ENCODE assay signal across 27 cellular contexts in genomic region chr7:30403477-30403876, GRCh38.
DNase-seq lines count a peak whose midpoint lies in the region; ATAC-seq, FAIRE-seq and TF ChIP-seq lines count a peak whose summit lies in the region.
"Had no signal": no experiment of that assay in that cellular context is flagged by ENCODE, and none has a peak within 500 bp of the region (broad histone marks: within the 10 kb centered on the region; RNA-seq: fewer than 3 reads in every experiment).

No MANE protein-coding gene starts in this region.

- FAIRE-seq in K562 (lab: Jason Lieb, UNC): peak; percentile 75
- no peak for FAIRE-seq in GM12892 (lab: Jason Lieb, UNC)

- H4K20me1 ChIP-seq in K562 (replicated peaks; ENCODE audit: control insufficient read depth, insufficient read depth, low read length): no peaks in the 10 kb centered on the region

- H3K36me3 ChIP-seq in K562 (ENCODE audit: control insufficient read depth, insufficient read depth, low read length) (no peaks in the 10 kb centered on the region), thyroid gland (no peaks in the 10 kb centered on the region)
- H3K36me3 ChIP-seq: adrenal gland, right atrium auricular region had no signal

- CTCF ChIA-PET in K562 (lab: Yijun Ruan, JAX; ENCODE audit: low intra/inter-chr PET ratio): no interaction called here

- H3K27me3 ChIP-seq in K562 (ENCODE audit: control insufficient read depth in 2 of 2, insufficient read depth in 2 of 2, low read length in 2 of 2): no peaks in the 10 kb centered on the region
- no peaks in the 10 kb centered on the region for H3K27me3 ChIP-seq in foreskin keratinocyte
- H3K27me3 ChIP-seq in thyroid gland: no peaks in the 10 kb centered on the region
- H3K27me3 ChIP-seq: adrenal gland, body of pancreas, right atrium auricular region, SJCRH30 had no signal

- H3K4me3 ChIP-seq in K562: no peak overlapping the region
- H3K4me3 ChIP-seq in thyroid gland (replicated peaks in 1 of 3): no peak overlapping the region
- H3K4me3 ChIP-seq: adrenal gland, body of pancreas, left ventricle myocardium inferior, right atrium auricular region, SJCRH30, smooth muscle cell had no signal

- no peak for TF ChIP-seq CTCF in K562 (IDR thresholded peaks at IDR 0.05 in 2 of 3, conservative IDR thresholded peaks at IDR 0.05 in 1 of 3; ENCODE audit: insufficient read depth in 2 of 3, low read depth in 1 of 3, low read length in 3 of 3)
- no peak for TF ChIP-seq CTCF in foreskin keratinocyte (conservative IDR thresholded peaks at IDR 0.05)
- TF ChIP-seq CTCF in thyroid gland (IDR thresholded peaks at IDR 0.05): no peak

- H3K4me2 ChIP-seq in K562 (ENCODE audit: insufficient read depth, low read length): no peak overlapping the region; the same call in 1 of the 2 replicates
- H3K4me2 ChIP-seq: smooth muscle cell had no signal

- no peak overlapping the region; the same call in 2 of the 3 replicates for H3K27ac ChIP-seq in K562 (ENCODE audit: extremely low read depth, low read depth, low read length)
- peak overlapping the region; percentile 58 for H3K27ac ChIP-seq in foreskin keratinocyte
- no peak overlapping the region for H3K27ac ChIP-seq in thyroid gland
- H3K27ac ChIP-seq: adrenal gland, body of pancreas, left ventricle myocardium inferior, parathyroid adenoma, right atrium auricular region, SJCRH30 had no signal

- H3K9me3 ChIP-seq in K562 (replicated peaks; ENCODE audit: control insufficient read depth, insufficient read depth, low read depth, low read length) (no peaks in the 10 kb centered on the region), thyroid gland (no peaks in the 10 kb centered on the region)
- H3K9me3 ChIP-seq: adrenal gland, body of pancreas, left ventricle myocardium inferior, right atrium auricular region, SJCRH30 had no signal

- in situ Hi-C loops in K562 (cut with MboI) (no loop called here), KBM-7 (cut with MboI; ENCODE audit: low pct_unique_long_range_greater_than_20kb, low sequenced_read_pairs) (no loop called here)

- no peak for TF ChIP-seq EP300 in K562 (IDR thresholded peaks at IDR 0.05; ENCODE audit: low read length)

- TF ChIP-seq POLR2A in K562 (conservative IDR thresholded peaks at IDR 0.05): no peak
- TF ChIP-seq POLR2A in thyroid gland (IDR thresholded peaks at IDR 0.05): no peak
- TF ChIP-seq POLR2A in GM12892 (IDR thresholded peaks at IDR 0.05; ENCODE audit: low read depth, low read length): no peak

- H3K79me2 ChIP-seq in K562 (ENCODE audit: control insufficient read depth, insufficient read depth, low read length): no peaks in the 10 kb centered on the region
- H3K79me2 ChIP-seq: parathyroid adenoma had no signal

- 34% methylated on average over 3 of the region's 3 CpGs for WGBS in K562 (ENCODE audit: insufficient coverage, low coverage, missing lambda C conversion rate)
- WGBS in thyroid gland, 2 donors: 61 to 85% methylated on average over 3 of the region's 3 CpGs

- POLR2A ChIA-PET in K562 (lab: Yijun Ruan, JAX): no interaction called here

- peaks cover 0 to 3% of the 10 kb centered on the region in 2 experiments; a peak in 2 of 5 replicates for H3K4me1 ChIP-seq in K562 (replicated peaks in 1 of 2; ENCODE audit: control insufficient read depth in 2 of 2, insufficient read depth in 2 of 2, low read length in 2 of 2)
- peaks cover 19% of the 10 kb centered on the region for H3K4me1 ChIP-seq in foreskin keratinocyte
- peaks cover 0 to 5% of the 10 kb centered on the region in 2 donors for H3K4me1 ChIP-seq in thyroid gland
- H3K4me1 ChIP-seq: adrenal gland, parathyroid adenoma, right atrium auricular region had no signal

- peak; percentile 27 for DNase-seq in NCI-H345 (lab: John Stamatoyannopoulos, UW)
- no peak for DNase-seq in NCI-H345 treated with DMSO at 0.1 percent for 48 hours (lab: John Stamatoyannopoulos, UW; ENCODE audit: unreplicated experiment)
- DNase-seq in K562 (ENCODE audit: extremely low read depth in 1 of 4, low spot score in 3 of 4): peak; percentile 18 to 45 (median 25)
- peak; percentile 88 to 94 for DNase-seq in foreskin keratinocyte
- peak; percentile 40 to 50 for DNase-seq in thyroid gland
- no peak for DNase-seq in KBM-7
- DNase-seq in GM12892 (ENCODE audit: insufficient read length): no peak
- DNase-seq in GF-D8 (lab: John Stamatoyannopoulos, UW): no peak
- DNase-seq: 8988T; activated CD4-positive, alpha-beta T cell treated with anti-CD3 and anti-CD28 coated beads for 36 hours; activated CD8-positive, alpha-beta T cell treated with anti-CD3 and anti-CD28 coated beads, Interleukin-2, amount 10 ng/mL, durations not matched to agents 7 days and 5 days; activated naive CD4-positive, alpha-beta T cell treated with anti-CD3 and anti-CD28 coated beads, Interleukin-2, amount 10 ng/mL, durations not matched to agents 7 days and 5 days; body of pancreas; HCEC 1CT; hypothalamus; left ventricle myocardium inferior; NCI-H1092; NCI-H1694 treated with DMSO at 0.1 percent for 48 hours; NCI-H2171 treated with DMSO at 0.1 percent for 48 hours; NCI-H524; SJCRH30; stimulated activated naive CD4-positive, alpha-beta T cell treated with Interleukin-2 at 50 U/mL for 16 hours; T-helper 9 cell had no signal

- no peak for TF ChIP-seq RAD21 in K562 (CRISPR knock-in tag; conservative IDR thresholded peaks at IDR 0.05 in 1 of 2, IDR thresholded peaks at IDR 0.05 in 1 of 2)

- ATAC-seq in K562: peak; percentile 69
- ATAC-seq in foreskin keratinocyte: peak; percentile 74
- ATAC-seq: activated CD4-positive, alpha-beta T cell treated with anti-CD3 and anti-CD28 coated beads for 36 hours; activated CD8-positive, alpha-beta T cell treated with anti-CD3 and anti-CD28 coated beads, Interleukin-2, amount 10 ng/mL, durations not matched to agents 7 days and 5 days; body of pancreas had no signal

- intact Hi-C loops in K562 (cut with micrococcal nuclease) (no loop called here), thyroid gland (cut with DNase I) (loop anchor here (10.0 kb wide), 1 partner anchor 129 kb away; no protein-coding TSS in a partner anchor)

- H3K9me1 ChIP-seq in K562 (ENCODE audit: control insufficient read depth, insufficient read depth, low read length): no peaks in the 10 kb centered on the region

- H2AFZ ChIP-seq in K562 (ENCODE audit: low read depth, low read length): no peak overlapping the region
- H2AFZ ChIP-seq: parathyroid adenoma had no signal

- BruUV-seq in K562 (replicated peaks; lab: Mats Ljungman, UMichigan): no TSS peak

- no peak overlapping the region for H3K9ac ChIP-seq in K562 (ENCODE audit: insufficient read depth in 1 of 2, low read depth in 2 of 2, low read length in 2 of 2)
- H3K9ac ChIP-seq: parathyroid adenoma had no signal

TF ChIP-seq in K562, 482 proteins besides CTCF, POLR2A, EP300 and RAD21 (continues in another document):
- TF ChIP-seq MAFF (IDR thresholded peaks at IDR 0.05; ENCODE audit: low read length) (peak; percentile 92), NFIC (IDR thresholded peaks at IDR 0.05) (0 out of 2 replicates have a peak, but pooled peaks have one; percentile 13), KAT8 (IDR thresholded peaks at IDR 0.05; ENCODE audit: low read depth) (no peak), JUND (IDR thresholded peaks at IDR 0.05; ENCODE audit: borderline replicate concordance, low read depth, low read length) (no peak), JUND (tag; IDR thresholded peaks at IDR 0.05; ENCODE audit: borderline replicate concordance, low read depth, low read length) (peak; percentile 29; the same call in 1 of the 3 replicates), KDM1A (IDR thresholded peaks at IDR 0.05) (no peak), NFE2L1 (tag; IDR thresholded peaks at IDR 0.05; ENCODE audit: borderline replicate concordance, low read depth) (peak; percentile 89), MAFK (IDR thresholded peaks at IDR 0.05; ENCODE audit: low read length) (peak; percentile 89), ZNF316 (IDR thresholded peaks at IDR 0.05) (peak; percentile 97), PKNOX1 (IDR thresholded peaks at IDR 0.05) (peak; percentile 57), C11orf30 (IDR thresholded peaks at IDR 0.05; ENCODE audit: low read depth) (peak; percentile 96), BACH1 (tag; IDR thresholded peaks at IDR 0.05) (0 out of 2 replicates have a peak, but pooled peaks have one; percentile 46), PTTG1 (tag; IDR thresholded peaks at IDR 0.05; ENCODE audit: low read depth) (no peak), ESRRA (IDR thresholded peaks at IDR 0.05; ENCODE audit: borderline replicate concordance, low read depth) (no peak), ZNF124 (CRISPR knock-in tag; IDR thresholded peaks at IDR 0.05) (no peak), MAFG (tag; conservative IDR thresholded peaks at IDR 0.05) (peak; percentile 97), ZC3H11A (IDR thresholded peaks at IDR 0.05; ENCODE audit: low read depth, low read length) (no peak), CHAMP1 (IDR thresholded peaks at IDR 0.05) (no peak), TFAM (CRISPR knock-in tag; conservative IDR thresholded peaks at IDR 0.05) (no peak)

Comparison
In these comparisons a context has a peak if more than half of its experiments do, and no peak if none do; other contexts are left out.
1. DNase-seq: peak in NCI-H345 (single experiment), K562 (4 of 4), foreskin keratinocyte (2 of 2) and thyroid gland (2 of 2); none in NCI-H345 treated with DMSO at 0.1 percent for 48 hours (single experiment), KBM-7 (single experiment), GM12892 (single experiment) and GF-D8 (single experiment).